Comparison of ENCODE assay signal across 1 cellular context in genomic region chr9:127767909-127768331, GRCh38.
TF ChIP-seq lines count a peak whose summit lies in the region.

No MANE protein-coding gene starts in this region.

TF ChIP-seq in GM23338, 12 proteins besides CTCF, POLR2A, EP300 and RAD21 (continued from another document):
- TF ChIP-seq ZNF462 (CRISPR knock-in tag; IDR thresholded peaks at IDR 0.05) (no peak), ZNF114 (CRISPR knock-in tag; IDR thresholded peaks at IDR 0.05) (no peak), STAT1 (IDR thresholded peaks at IDR 0.05; ENCODE audit: unreplicated experiment) (no peak), ETS1 (IDR thresholded peaks at IDR 0.05) (no peak), EZH2 (IDR thresholded peaks at IDR 0.05; ENCODE audit: low read depth, unreplicated experiment) (no peak), ZNF331 (CRISPR knock-in tag; IDR thresholded peaks at IDR 0.05; ENCODE audit: low read depth) (no peak), CREB1 (CRISPR knock-in tag; IDR thresholded peaks at IDR 0.05; ENCODE audit: low read depth) (no peak), EZH2phosphoT487 (IDR thresholded peaks at IDR 0.05; ENCODE audit: unreplicated experiment) (no peak), POLR2AphosphoS5 (IDR thresholded peaks at IDR 0.05; ENCODE audit: low read depth) (no peak)
